In genomic region chr1:158048371-158049067, GRCh38 we compare ENCODE assay signal across 35 cellular contexts. TPM values are rescaled to one million over a fixed set of nuclear protein-coding genes. Genes with fewer than 3 reads are reported as not detected.
"Had no signal": no experiment of that assay in that cellular context is flagged by ENCODE, and none has a peak within 500 bp of the region (broad histone marks: within the 10 kb centered on the region; RNA-seq: fewer than 3 reads in every experiment).

No MANE protein-coding gene starts in this region.

- H3K27me3 Mint-ChIP-seq: activated naive CD4-positive, alpha-beta T cell treated with anti-CD3 and anti-CD28 coated beads, Interleukin-2, amount 10 ng/mL, durations not matched to agents 7 days and 5 days; brain had no signal

- H3K9me3 Mint-ChIP-seq: activated B cell treated with CpG ODN at 0.5 μM for 24 hours; activated CD4-positive, alpha-beta memory T cell treated with anti-CD3 and anti-CD28 coated beads for 36 hours; activated naive CD4-positive, alpha-beta T cell treated with anti-CD3 and anti-CD28 coated beads, Interleukin-2, amount 10 ng/mL, durations not matched to agents 7 days and 5 days; activated naive CD8-positive, alpha-beta T cell treated with anti-CD3 and anti-CD28 coated beads, Interleukin-2, amount 50 U/mL, for 24 hours; brain; central memory CD8-positive, alpha-beta T cell had no signal

- H3K36me3 ChIP-seq: Peyer's patch had no signal

- DNase-seq: activated B cell treated with CpG ODN at 0.5 μM for 24 hours; activated CD4-positive, alpha-beta memory T cell treated with anti-CD3 and anti-CD28 coated beads for 36 hours; activated CD4-positive, alpha-beta T cell treated with anti-CD3 and anti-CD28 coated beads for 4 hours; activated CD4-positive, alpha-beta T cell treated with anti-CD3 and anti-CD28 coated beads, Interleukin-2, amount 50 U/mL, for 1 hour; activated CD4-positive, CD25-positive, alpha-beta regulatory T cell treated with anti-CD3 and anti-CD28 coated beads, Interleukin-2, amount 50 U/mL, for 72 hours; activated CD8-positive, alpha-beta memory T cell treated with anti-CD3 and anti-CD28 coated beads, Interleukin-2, amount 50 U/mL, for 4 hours; activated effector memory CD4-positive, alpha-beta T cell treated with Interleukin-2 at 50 U/mL for 16 hours; activated naive CD4-positive, alpha-beta T cell treated with anti-CD3 and anti-CD28 coated beads, Interleukin-2, amount 10 ng/mL, durations not matched to agents 7 days and 5 days; activated naive CD8-positive, alpha-beta T cell treated with anti-CD3 and anti-CD28 coated beads, Interleukin-2, amount 50 U/mL, for 24 hours; activated T-cell treated with anti-CD3 and anti-CD28 coated beads for 4 hours; activated T-cell treated with anti-CD3 and anti-CD28 coated beads, Interleukin-2, amount 50 U/mL, for 48 hours; Karpas-422; KBM-7; NCI-H1105; NCI-H1417 treated with DMSO at 0.1 percent for 48 hours; NCI-H187 treated with DMSO at 0.1 percent for 48 hours; NCI-H2081; NCI-H2171 treated with DMSO at 0.1 percent for 48 hours; NCI-H2227 treated with DMSO at 0.1 percent for 48 hours; NCI-H446; NCI-H510A treated with DMSO at 0.1 percent for 48 hours; NCI-H526 treated with DMSO at 0.1 percent for 48 hours; NCI-H774; Peyer's patch; SIG-M5; SW 1271; T-helper 1 cell; T-helper 2 cell; T-helper 9 cell had no signal

- H3K27me3 ChIP-seq: Peyer's patch had no signal

- H3K4me3 ChIP-seq: Peyer's patch had no signal

- H3K36me3 Mint-ChIP-seq: activated CD4-positive, alpha-beta memory T cell treated with anti-CD3 and anti-CD28 coated beads for 36 hours; activated naive CD4-positive, alpha-beta T cell treated with anti-CD3 and anti-CD28 coated beads, Interleukin-2, amount 10 ng/mL, durations not matched to agents 7 days and 5 days; activated naive CD8-positive, alpha-beta T cell had no signal

- H3K4me1 Mint-ChIP-seq: activated B cell treated with CpG ODN at 0.5 μM for 24 hours; activated naive CD4-positive, alpha-beta T cell treated with anti-CD3 and anti-CD28 coated beads, Interleukin-2, amount 10 ng/mL, durations not matched to agents 7 days and 5 days; activated naive CD8-positive, alpha-beta T cell treated with anti-CD3 and anti-CD28 coated beads, Interleukin-2, amount 50 U/mL, for 24 hours; central memory CD8-positive, alpha-beta T cell had no signal

- H3K4me1 ChIP-seq: Peyer's patch had no signal

- H3K4me3 Mint-ChIP-seq: activated B cell treated with CpG ODN at 0.5 μM for 24 hours; activated CD4-positive, alpha-beta memory T cell treated with anti-CD3 and anti-CD28 coated beads for 36 hours; activated naive CD4-positive, alpha-beta T cell treated with anti-CD3 and anti-CD28 coated beads, Interleukin-2, amount 10 ng/mL, durations not matched to agents 7 days and 5 days; activated naive CD8-positive, alpha-beta T cell; activated naive CD8-positive, alpha-beta T cell treated with anti-CD3 and anti-CD28 coated beads, Interleukin-2, amount 50 U/mL, for 24 hours; brain; central memory CD8-positive, alpha-beta T cell had no signal

- H3K9me3 ChIP-seq: Peyer's patch had no signal

- ATAC-seq: activated naive CD8-positive, alpha-beta T cell treated with anti-CD3 and anti-CD28 coated beads, Interleukin-2, amount 50 U/mL, for 24 hours; Right ventricle myocardium inferior had no signal

- H3K27ac Mint-ChIP-seq: activated B cell treated with CpG ODN at 0.5 μM for 24 hours; activated CD4-positive, alpha-beta memory T cell treated with anti-CD3 and anti-CD28 coated beads for 36 hours; activated naive CD4-positive, alpha-beta T cell treated with anti-CD3 and anti-CD28 coated beads, Interleukin-2, amount 10 ng/mL, durations not matched to agents 7 days and 5 days; activated naive CD8-positive, alpha-beta T cell; activated naive CD8-positive, alpha-beta T cell treated with anti-CD3 and anti-CD28 coated beads, Interleukin-2, amount 50 U/mL, for 24 hours; brain had no signal

- H3K27ac ChIP-seq: Peyer's patch, RWPE1, VCaP had no signal

RNA-seq across cellular contexts. Expression of gene KIRREL1, which starts 55.1 kb away (rescaled TPM):
- total RNA-seq: activated B cell treated with CpG ODN at 0.5 μM for 24 hours; activated CD4-positive, alpha-beta memory T cell treated with anti-CD3 and anti-CD28 coated beads for 36 hours had no signal
